8 cellular contexts compared by ENCODE assay signal in genomic region chr5:129664336-129664937, GRCh38.
DNase-seq lines count a peak whose midpoint lies in the region; ATAC-seq, FAIRE-seq and TF ChIP-seq lines count a peak whose summit lies in the region.

No MANE protein-coding gene starts in this region.

- H3K9me3 ChIP-seq in HAP-1 (no peaks in the 10 kb centered on the region), adipocyte (ENCODE audit: control insufficient read depth, low read length) (peaks cover 12% of the 10 kb centered on the region), kidney (ENCODE audit: control insufficient read depth in 1 of 2, low read length in 2 of 2) (no peaks in the 10 kb centered on the region)

- peak; percentile 39 for DNase-seq in Right ventricle myocardium superior
- DNase-seq in left ventricle myocardium superior = no peak
- DNase-seq in HAP-1 (ENCODE audit: low spot score in 2 of 2) = peak; percentile 15 to 75
- peak; percentile 49 for DNase-seq in NB4 (ENCODE audit: low read depth)
- peak; percentile 61 for DNase-seq in adipocyte (ENCODE audit: low read depth)
- no peak for DNase-seq in kidney
- peak; percentile 4 for DNase-seq in stimulated activated CD8-positive, alpha-beta memory T cell treated with anti-CD3 and anti-CD28 coated beads, Interleukin-4, amount 100 ng/mL, for 24 hours (ENCODE audit: low read depth)
- no peak for DNase-seq in NCI-H1930 (lab: John Stamatoyannopoulos, UW)

- in situ Hi-C loops in HAP-1 (cut with MboI; ENCODE audit: low sequenced_read_pairs) = no loop called here

- H3K9ac ChIP-seq in adipocyte (ENCODE audit: low read length) = no peak overlapping the region
- H3K9ac ChIP-seq in kidney (ENCODE audit: low read length in 2 of 2) = no peak overlapping the region

- peak; percentile 25 for FAIRE-seq in kidney (lab: Jason Lieb, UNC)

- TF ChIP-seq CTCF in NB4 (IDR thresholded peaks at IDR 0.05; ENCODE audit: low read depth, low read length) (peak; percentile 82), kidney (IDR thresholded peaks at IDR 0.05; ENCODE audit: borderline replicate concordance, extremely low read depth, insufficient read depth) (peak; percentile 63)

- H3K27ac ChIP-seq in kidney (ENCODE audit: low read depth in 2 of 2, low read length in 2 of 2) = no peak overlapping the region

- H3K4me3 ChIP-seq in HAP-1 = no peak overlapping the region
- no peak overlapping the region for H3K4me3 ChIP-seq in NB4 (ENCODE audit: low read depth, low read length)
- H3K4me3 ChIP-seq in adipocyte (ENCODE audit: low read length) = no peak overlapping the region
- H3K4me3 ChIP-seq in kidney (ENCODE audit: low read length in 2 of 2) = no peak overlapping the region

- H3K27me3 ChIP-seq in HAP-1 (ENCODE audit: low read depth) (no peaks in the 10 kb centered on the region), adipocyte (replicated peaks; ENCODE audit: control insufficient read depth, insufficient read depth, low read length) (no peaks in the 10 kb centered on the region)

- H3K4me1 ChIP-seq in HAP-1 (no peaks in the 10 kb centered on the region), adipocyte (ENCODE audit: control insufficient read depth, insufficient read depth, low read length) (no peaks in the 10 kb centered on the region), kidney (ENCODE audit: control insufficient read depth in 1 of 2, insufficient read depth in 1 of 2, low read depth in 1 of 2, low read length in 2 of 2) (no peaks in the 10 kb centered on the region)

- no peak for ATAC-seq in Right ventricle myocardium superior (ENCODE audit: poor library complexity)
- ATAC-seq in left ventricle myocardium superior = no peak

- intact Hi-C loops in Right ventricle myocardium superior (cut with DNase I) = no loop called here
- intact Hi-C loops in left ventricle myocardium superior (cut with micrococcal nuclease) = no loop called here
- intact Hi-C loops in kidney (cut with DNase I) = no loop called here

- H3K36me3 ChIP-seq in HAP-1 (replicated peaks) (no peaks in the 10 kb centered on the region), adipocyte (ENCODE audit: control insufficient read depth, insufficient read depth, low read length, severe bottlenecking) (no peaks in the 10 kb centered on the region), kidney (ENCODE audit: control insufficient read depth in 1 of 2, insufficient read depth in 2 of 2, low read length in 2 of 2) (no peaks in the 10 kb centered on the region)

- no peak for TF ChIP-seq POLR2A in NB4 (IDR thresholded peaks at IDR 0.05; ENCODE audit: extremely low read depth, insufficient read length)

Comparison
In these comparisons a context has a peak if more than half of its experiments do, and no peak if none do; other contexts are left out.
1. DNase-seq: peak in Right ventricle myocardium superior (single experiment), HAP-1 (2 of 2), NB4 (single experiment), adipocyte (single experiment) and stimulated activated CD8-positive, alpha-beta memory T cell treated with anti-CD3 and anti-CD28 coated beads, Interleukin-4, amount 100 ng/mL, for 24 hours (single experiment); none in left ventricle myocardium superior (single experiment), kidney (single experiment) and NCI-H1930 (0 of 2).